ENCODE assay signal across 35 cellular contexts in genomic region chr3:22735373-22735772, GRCh38.
"Had no signal": no experiment of that assay in that cellular context is flagged by ENCODE, and none has a peak within 500 bp of the region (broad histone marks: within the 10 kb centered on the region; RNA-seq: fewer than 3 reads in every experiment).

No MANE protein-coding gene starts in this region.

- H3K4me3 ChIP-seq: adrenal gland, body of pancreas, breast epithelium had no signal

- H3K27ac ChIP-seq: adrenal gland, body of pancreas, brain microvascular endothelial cell, breast epithelium, VCaP had no signal

- H3K4me1 ChIP-seq: adrenal gland, body of pancreas, breast epithelium had no signal

- ATAC-seq: activated CD8-positive, alpha-beta memory T cell treated with anti-CD3 and anti-CD28 coated beads, Interleukin-2, amount 10 ng/mL, durations not matched to agents 7 days and 5 days; activated CD8-positive, alpha-beta T cell treated with anti-CD3 and anti-CD28 coated beads, Interleukin-2, amount 10 ng/mL, durations not matched to agents 7 days and 5 days; activated naive CD4-positive, alpha-beta T cell treated with anti-CD3 and anti-CD28 coated beads, Interleukin-2, amount 50 U/mL, for 72 hours; activated T-cell treated with anti-CD3 and anti-CD28 coated beads, Interleukin-2, amount 50 U/mL, for 4 hours; activated T-cell treated with anti-CD3 and anti-CD28 coated beads, Interleukin-2, amount 50 U/mL, for 72 hours; activated T-helper 17 cell treated with anti-CD3 and anti-CD28 coated beads, Interleukin-2, amount 50 U/mL, for 72 hours; body of pancreas had no signal

- H3K27ac Mint-ChIP-seq: activated B cell treated with CpG ODN at 0.5 μM for 24 hours; activated CD4-positive, alpha-beta memory T cell treated with anti-CD3 and anti-CD28 coated beads, Interleukin-2, amount 10 ng/mL, durations not matched to agents 7 days and 5 days; activated CD4-positive, alpha-beta T cell treated with anti-CD3 and anti-CD28 coated beads, Interleukin-2, amount 10 ng/mL, durations not matched to agents 7 days and 5 days; activated CD8-positive, alpha-beta memory T cell treated with anti-CD3 and anti-CD28 coated beads, Interleukin-2, amount 10 ng/mL, durations not matched to agents 7 days and 5 days; activated CD8-positive, alpha-beta T cell treated with anti-CD3 and anti-CD28 coated beads, Interleukin-2, amount 10 ng/mL, durations not matched to agents 7 days and 5 days; activated naive CD4-positive, alpha-beta T cell treated with anti-CD3 and anti-CD28 coated beads for 36 hours; activated naive CD4-positive, alpha-beta T cell treated with anti-CD3 and anti-CD28 coated beads, Interleukin-2, amount 50 U/mL, for 72 hours; activated naive CD8-positive, alpha-beta T cell treated with anti-CD3 and anti-CD28 coated beads for 36 hours; activated T-cell treated with anti-CD3 and anti-CD28 coated beads, Interleukin-2, amount 50 U/mL, for 72 hours; activated T-helper 1 cell treated with anti-CD3 and anti-CD28 coated beads, Interleukin-12 subunit alpha, Interleukin-12 subunit beta, Interleukin-2, Interleukin-4 antibody, amounts not matched to agents 30 ng/mL and 10 ng/mL and 1 ng/mL, durations not matched to agents 14 hours and 24 hours and 36 hours; activated T-helper 17 cell treated with anti-CD3 and anti-CD28 coated beads, Interleukin-2, amount 50 U/mL, for 72 hours; T-helper 1 cell treated with Interleukin-12 subunit alpha and Interleukin-12 subunit beta and Interleukin-4 antibody, amounts not matched to agents 30 μg/mL and 1 μg/mL, for 36 hours; T-helper 2 cell treated with Interferon-gamma antibody and Interleukin-4, amounts not matched to agents 5 μg/mL and 100 μg/mL, for 36 hours had no signal

- H3K36me3 ChIP-seq: adrenal gland, brain microvascular endothelial cell, breast epithelium had no signal

- H3K4me3 Mint-ChIP-seq: activated B cell treated with CpG ODN at 0.5 μM for 24 hours; activated CD4-positive, alpha-beta memory T cell treated with anti-CD3 and anti-CD28 coated beads, Interleukin-2, amount 10 ng/mL, durations not matched to agents 7 days and 5 days; activated CD4-positive, alpha-beta T cell treated with anti-CD3 and anti-CD28 coated beads, Interleukin-2, amount 10 ng/mL, durations not matched to agents 7 days and 5 days; activated CD8-positive, alpha-beta memory T cell treated with anti-CD3 and anti-CD28 coated beads, Interleukin-2, amount 10 ng/mL, durations not matched to agents 7 days and 5 days; activated CD8-positive, alpha-beta T cell treated with anti-CD3 and anti-CD28 coated beads, Interleukin-2, amount 10 ng/mL, durations not matched to agents 7 days and 5 days; activated naive CD4-positive, alpha-beta T cell treated with anti-CD3 and anti-CD28 coated beads for 36 hours; activated naive CD8-positive, alpha-beta T cell treated with anti-CD3 and anti-CD28 coated beads for 36 hours; activated T-cell treated with anti-CD3 and anti-CD28 coated beads, Interleukin-2, amount 50 U/mL, for 4 hours; activated T-cell treated with anti-CD3 and anti-CD28 coated beads, Interleukin-2, amount 50 U/mL, for 72 hours; activated T-helper 1 cell treated with anti-CD3 and anti-CD28 coated beads, Interleukin-12 subunit alpha, Interleukin-12 subunit beta, Interleukin-2, Interleukin-4 antibody, amounts not matched to agents 30 ng/mL and 10 ng/mL and 1 ng/mL, durations not matched to agents 14 hours and 24 hours and 36 hours; activated T-helper 17 cell treated with anti-CD3 and anti-CD28 coated beads, Interleukin-2, amount 50 U/mL, for 72 hours; T-helper 1 cell treated with Interleukin-12 subunit alpha and Interleukin-12 subunit beta and Interleukin-4 antibody, amounts not matched to agents 30 μg/mL and 1 μg/mL, for 36 hours; T-helper 2 cell treated with Interferon-gamma antibody and Interleukin-4, amounts not matched to agents 5 μg/mL and 100 μg/mL, for 36 hours had no signal

- H3K4me1 Mint-ChIP-seq: activated B cell treated with CpG ODN at 0.5 μM for 24 hours; activated CD4-positive, alpha-beta memory T cell treated with anti-CD3 and anti-CD28 coated beads, Interleukin-2, amount 10 ng/mL, durations not matched to agents 7 days and 5 days; activated CD4-positive, alpha-beta T cell treated with anti-CD3 and anti-CD28 coated beads, Interleukin-2, amount 10 ng/mL, durations not matched to agents 7 days and 5 days; activated CD8-positive, alpha-beta memory T cell treated with anti-CD3 and anti-CD28 coated beads, Interleukin-2, amount 10 ng/mL, durations not matched to agents 7 days and 5 days; activated naive CD8-positive, alpha-beta T cell treated with anti-CD3 and anti-CD28 coated beads for 36 hours; activated T-helper 17 cell treated with anti-CD3 and anti-CD28 coated beads, Interleukin-2, amount 50 U/mL, for 72 hours had no signal

- H3K27me3 Mint-ChIP-seq: activated B cell treated with CpG ODN at 0.5 μM for 24 hours; activated CD4-positive, alpha-beta memory T cell treated with anti-CD3 and anti-CD28 coated beads, Interleukin-2, amount 10 ng/mL, durations not matched to agents 7 days and 5 days; activated CD4-positive, alpha-beta T cell treated with anti-CD3 and anti-CD28 coated beads, Interleukin-2, amount 10 ng/mL, durations not matched to agents 7 days and 5 days; activated CD8-positive, alpha-beta memory T cell treated with anti-CD3 and anti-CD28 coated beads, Interleukin-2, amount 10 ng/mL, durations not matched to agents 7 days and 5 days; activated naive CD8-positive, alpha-beta T cell treated with anti-CD3 and anti-CD28 coated beads for 36 hours; activated T-helper 17 cell treated with anti-CD3 and anti-CD28 coated beads, Interleukin-2, amount 50 U/mL, for 72 hours had no signal

- H3K9me3 Mint-ChIP-seq: activated B cell treated with CpG ODN at 0.5 μM for 24 hours; activated CD4-positive, alpha-beta memory T cell treated with anti-CD3 and anti-CD28 coated beads, Interleukin-2, amount 10 ng/mL, durations not matched to agents 7 days and 5 days; activated naive CD4-positive, alpha-beta T cell treated with anti-CD3 and anti-CD28 coated beads for 36 hours; activated naive CD8-positive, alpha-beta T cell treated with anti-CD3 and anti-CD28 coated beads for 36 hours; activated T-helper 1 cell treated with anti-CD3 and anti-CD28 coated beads, Interleukin-12 subunit alpha, Interleukin-12 subunit beta, Interleukin-2, Interleukin-4 antibody, amounts not matched to agents 30 ng/mL and 10 ng/mL and 1 ng/mL, durations not matched to agents 14 hours and 24 hours and 36 hours had no signal

- H3K36me3 Mint-ChIP-seq: activated CD8-positive, alpha-beta memory T cell treated with anti-CD3 and anti-CD28 coated beads, Interleukin-2, amount 10 ng/mL, durations not matched to agents 7 days and 5 days; activated naive CD4-positive, alpha-beta T cell treated with anti-CD3 and anti-CD28 coated beads, Interleukin-2, amount 50 U/mL, for 72 hours; activated naive CD8-positive, alpha-beta T cell treated with anti-CD3 and anti-CD28 coated beads for 36 hours had no signal

- H3K9me3 ChIP-seq: adrenal gland, body of pancreas, breast epithelium had no signal

- H3K27me3 ChIP-seq: adrenal gland, body of pancreas, brain microvascular endothelial cell, breast epithelium had no signal

- DNase-seq: activated B cell treated with CpG ODN at 0.5 μM for 24 hours; activated CD4-positive, alpha-beta memory T cell treated with anti-CD3 and anti-CD28 coated beads, Interleukin-2, amount 10 ng/mL, durations not matched to agents 7 days and 5 days; activated CD4-positive, alpha-beta T cell treated with anti-CD3 and anti-CD28 coated beads for 4 hours; activated CD4-positive, alpha-beta T cell treated with anti-CD3 and anti-CD28 coated beads, Interleukin-2, amount 10 ng/mL, durations not matched to agents 7 days and 5 days; activated CD4-positive, alpha-beta T cell treated with anti-CD3 and anti-CD28 coated beads, Interleukin-2, amount 50 U/mL, for 48 hours; activated CD4-positive, CD25-positive, alpha-beta regulatory T cell treated with anti-CD3 and anti-CD28 coated beads, Interleukin-2, amount 50 U/mL, for 72 hours; activated CD8-positive, alpha-beta memory T cell treated with anti-CD3 and anti-CD28 coated beads for 24 hours; activated CD8-positive, alpha-beta memory T cell treated with anti-CD3 and anti-CD28 coated beads, Interleukin-2, amount 10 ng/mL, durations not matched to agents 7 days and 5 days; activated CD8-positive, alpha-beta memory T cell treated with anti-CD3 and anti-CD28 coated beads, Interleukin-2, amount 50 U/mL, for 48 hours; activated CD8-positive, alpha-beta T cell treated with anti-CD3 and anti-CD28 coated beads, Interleukin-2, amount 10 ng/mL, durations not matched to agents 7 days and 5 days; activated effector memory CD4-positive, alpha-beta T cell treated with anti-CD3 and anti-CD28 coated beads, Interleukin-2, amount 50 U/mL, for 16 hours; activated gamma-delta T cell treated with Interleukin-2 at 50 U/mL for 16 hours; activated naive CD4-positive, alpha-beta T cell; activated naive CD4-positive, alpha-beta T cell treated with anti-CD3 and anti-CD28 coated beads for 36 hours; activated naive CD4-positive, alpha-beta T cell treated with anti-CD3 and anti-CD28 coated beads, Interleukin-2, amount 50 U/mL, for 16 hours; activated naive CD8-positive, alpha-beta T cell treated with anti-CD3 and anti-CD28 coated beads for 36 hours; activated T-cell treated with anti-CD3 and anti-CD28 coated beads, Interleukin-2, amount 50 U/mL, for 1 hour; activated T-cell treated with anti-CD3 and anti-CD28 coated beads, Interleukin-2, amount 50 U/mL, for 4 hours; activated T-cell treated with anti-CD3 and anti-CD28 coated beads, Interleukin-2, amount 50 U/mL, for 72 hours; adrenal gland; amniotic stem cell; aorta; body of pancreas; brain microvascular endothelial cell; central memory CD4-positive, alpha-beta T cell; T-helper 1 cell; T-helper 2 cell; T-helper 9 cell had no signal
